Comparison of ENCODE assay signal across 9 cellular contexts in genomic region chr3:10985181-10985580, GRCh38. TPM values are rescaled to one million over a fixed set of nuclear protein-coding genes. Genes with fewer than 3 reads are reported as not detected.
"Had no signal": no experiment of that assay in that cellular context is flagged by ENCODE, and none has a peak within 500 bp of the region (broad histone marks: within the 10 kb centered on the region; RNA-seq: fewer than 3 reads in every experiment).

No MANE protein-coding gene starts in this region.

- H3K9ac ChIP-seq: GM23248 had no signal

- H3K4me1 ChIP-seq: HAP-1 had no signal

- H3K4me3 ChIP-seq: GM23248, HAP-1, K562 had no signal

- H3K9me3 ChIP-seq: HAP-1 had no signal

- H3K36me3 ChIP-seq: HAP-1 had no signal

- DNase-seq: GM23248, GOT3, H7, IMR-90, KG1 had no signal

- H2AFZ ChIP-seq: GM23248 had no signal

- H3K27ac ChIP-seq: GM23248 had no signal

RNA-seq across cellular contexts. Expression of gene SLC6A1, which starts 7.4 kb away (rescaled TPM):
- total RNA-seq: GM23248, H4, HT-29, IMR-90, K562 had no signal
- polyA plus RNA-seq: GM23248, K562 had no signal
